8 cellular contexts compared by ENCODE assay signal in genomic region chr14:94485944-94486841, GRCh38. TPM values are rescaled to one million over a fixed set of nuclear protein-coding genes. Genes with fewer than 3 reads are reported as not detected.
A peak's percentile ranks its signal among the peaks of the same experiment; 100 is the strongest.
DNase-seq lines count a peak whose midpoint lies in the region; ATAC-seq and TF ChIP-seq lines count a peak whose summit lies in the region.

No MANE protein-coding gene starts in this region.

- H3K4me1 ChIP-seq in mesodermal cell (ENCODE audit: control insufficient read depth, insufficient read depth, low read length, poor library complexity, severe bottlenecking), result peaks cover 3% of the 10 kb centered on the region

- no peaks in the 10 kb centered on the region for H3K36me3 ChIP-seq in mesodermal cell (ENCODE audit: control insufficient read depth, insufficient read depth, low read length)

- peaks cover 8 to 16% (median 11%) of the 10 kb centered on the region in 3 donors for H3K27me3 Mint-ChIP-seq in CD14-positive monocyte (ENCODE audit: low read depth in 3 of 3)
- H3K27me3 Mint-ChIP-seq in activated CD8-positive, alpha-beta T cell treated with anti-CD3 and anti-CD28 coated beads for 36 hours, result peaks cover 14% of the 10 kb centered on the region

- peaks cover 0 to 2% (median 0%) of the 10 kb centered on the region in 7 donors for H3K9me3 Mint-ChIP-seq in CD14-positive monocyte
- no peaks in the 10 kb centered on the region for H3K9me3 Mint-ChIP-seq in activated CD8-positive, alpha-beta T cell treated with anti-CD3 and anti-CD28 coated beads for 36 hours

- no peak overlapping the region for H3K27ac ChIP-seq in mesodermal cell (ENCODE audit: low read depth, low read length, severe bottlenecking)

- WGBS in mesodermal cell (ENCODE audit: insufficient coverage in 2 of 2), 2 experiments, result 23 to 27% methylated on average over 24 of the region's 26 CpGs

- H3K4me1 Mint-ChIP-seq in CD14-positive monocyte, result peaks cover 3% of the 10 kb centered on the region
- no peaks in the 10 kb centered on the region for H3K4me1 Mint-ChIP-seq in activated CD8-positive, alpha-beta T cell treated with anti-CD3 and anti-CD28 coated beads for 36 hours (ENCODE audit: low read depth)

- H3K4me3 ChIP-seq in epithelial cell of esophagus (ENCODE audit: low read length) (no peak overlapping the region), mesodermal cell (ENCODE audit: extremely low read depth, insufficient read depth, low read length, poor library complexity, severe bottlenecking) (peak overlapping the region; percentile 19)

- POLR2A ChIA-PET in activated CD8-positive, alpha-beta T cell treated with anti-CD3 and anti-CD28 coated beads for 36 hours (lab: Charles Lee), result interaction anchor here (0.6 kb wide), 1 partner anchor 53 kb away, joined by 3 read pairs; no protein-coding TSS in a partner anchor

- intact Hi-C loops in CD14-positive monocyte (cut with micrococcal nuclease), result loop anchor here (2.0 to 5.0 kb wide), 2 partner anchors 129 to 131 kb away; no protein-coding TSS in a partner anchor
- intact Hi-C loops in activated CD8-positive, alpha-beta T cell treated with anti-CD3 and anti-CD28 coated beads for 36 hours (cut with micrococcal nuclease), result loop anchor here (5.0 kb wide), 2 partner anchors 64 to 354 kb away; no protein-coding TSS in a partner anchor

- TF ChIP-seq CTCF in CD14-positive monocyte (IDR thresholded peaks at IDR 0.05) (peak; percentile 99), epithelial cell of esophagus (IDR thresholded peaks at IDR 0.05; ENCODE audit: insufficient read depth, low read depth, low read length, missing control alignments) (peak; percentile 99)
- TF ChIP-seq CTCF in activated CD8-positive, alpha-beta T cell treated with anti-CD3 and anti-CD28 coated beads for 36 hours (IDR thresholded peaks at IDR 0.05), result peak; percentile 99

- no peaks in the 10 kb centered on the region for H3K9me3 ChIP-seq in mesodermal cell (ENCODE audit: control insufficient read depth, low read length)

- ATAC-seq in GM21367 (IDR thresholded peaks at IDR 0.05; ENCODE audit: unreplicated experiment), result peak; percentile 44
- peak; percentile 56 for ATAC-seq in activated CD8-positive, alpha-beta T cell treated with anti-CD3 and anti-CD28 coated beads for 36 hours
- ATAC-seq in stimulated activated naive CD8-positive, alpha-beta T cell treated with anti-CD3 and anti-CD28 coated beads, Interleukin-15, Interleukin-2, amounts not matched to agents 100 U/mL and 50 U/mL, for 24 hours, result peak; percentile 55

- no peak overlapping the region for H3K4me3 Mint-ChIP-seq in CD14-positive monocyte
- H3K4me3 Mint-ChIP-seq in activated CD8-positive, alpha-beta T cell treated with anti-CD3 and anti-CD28 coated beads for 36 hours, result no peak overlapping the region

- peak overlapping the region in 1 of 7 donors; percentile 32 for H3K27ac Mint-ChIP-seq in CD14-positive monocyte
- H3K27ac Mint-ChIP-seq in activated CD8-positive, alpha-beta T cell treated with anti-CD3 and anti-CD28 coated beads for 36 hours, result no peak overlapping the region

- no peaks in the 10 kb centered on the region for H3K36me3 Mint-ChIP-seq in CD14-positive monocyte
- no peaks in the 10 kb centered on the region for H3K36me3 Mint-ChIP-seq in activated CD8-positive, alpha-beta T cell treated with anti-CD3 and anti-CD28 coated beads for 36 hours (ENCODE audit: low read depth)

- DNase-seq in CD14-positive monocyte (ENCODE audit: low spot score) (no peak), NCI-H2227 (lab: John Stamatoyannopoulos, UW; ENCODE audit: unreplicated experiment) (peak; percentile 66), epithelial cell of esophagus (ENCODE audit: low read depth) (peak; percentile 52), NCI-H1436 (lab: John Stamatoyannopoulos, UW) (no peak)
- peak; percentile 38 for DNase-seq in activated CD8-positive, alpha-beta T cell treated with anti-CD3 and anti-CD28 coated beads for 36 hours
- DNase-seq in stimulated activated naive CD8-positive, alpha-beta T cell treated with anti-CD3 and anti-CD28 coated beads, Interleukin-15, Interleukin-2, amounts not matched to agents 100 U/mL and 50 U/mL, for 24 hours, result peak; percentile 54

- CTCF ChIA-PET in activated CD8-positive, alpha-beta T cell treated with anti-CD3 and anti-CD28 coated beads for 36 hours (lab: Charles Lee), result interaction anchor here (0.6 to 2.8 kb wide), 32 partner anchors 8 to 382 kb away, joined by 3 to 14 read pairs (median 4); partner anchors contain the start of gene SERPINA9

RNA-seq across cellular contexts. Expression of gene SERPINA9, which starts 10.2 kb away (rescaled TPM):
- polyA plus RNA-seq in CD14-positive monocyte, result not detected
- total RNA-seq in activated CD8-positive, alpha-beta T cell treated with anti-CD3 and anti-CD28 coated beads for 36 hours, result not detected
- polyA plus RNA-seq in mesodermal cell (2013, experiment 1 of 2), result not detected
- polyA plus RNA-seq in mesodermal cell (2013, experiment 2 of 2), result not detected

RNA-seq across cellular contexts. Expression of gene SERPINA12, which starts 23.1 kb away (rescaled TPM):
- not detected for polyA plus RNA-seq in CD14-positive monocyte
- not detected for total RNA-seq in activated CD8-positive, alpha-beta T cell treated with anti-CD3 and anti-CD28 coated beads for 36 hours
- polyA plus RNA-seq in mesodermal cell (2013, experiment 1 of 2), result not detected
- polyA plus RNA-seq in mesodermal cell (2013, experiment 2 of 2), result not detected

RNA-seq across cellular contexts. Expression of gene SERPINA11, which starts 33.6 kb away (rescaled TPM):
- polyA plus RNA-seq in CD14-positive monocyte, result not detected
- not detected for total RNA-seq in activated CD8-positive, alpha-beta T cell treated with anti-CD3 and anti-CD28 coated beads for 36 hours
- not detected for polyA plus RNA-seq in mesodermal cell (2013, experiment 1 of 2)
- not detected for polyA plus RNA-seq in mesodermal cell (2013, experiment 2 of 2)

Comparison
In these comparisons a context has a peak if more than half of its experiments do, and no peak if none do; other contexts are left out.
1. DNase-seq: peak in NCI-H2227 (single experiment), activated CD8-positive, alpha-beta T cell treated with anti-CD3 and anti-CD28 coated beads for 36 hours (single experiment), epithelial cell of esophagus (single experiment) and stimulated activated naive CD8-positive, alpha-beta T cell treated with anti-CD3 and anti-CD28 coated beads, Interleukin-15, Interleukin-2, amounts not matched to agents 100 U/mL and 50 U/mL, for 24 hours (single experiment); none in CD14-positive monocyte (single experiment) and NCI-H1436 (single experiment).
2. Peak in every context shown above with its lines, with median percentiles within 50 percentile points of each other: CTCF ChIP-seq and ATAC-seq.